8 cellular contexts compared by ENCODE assay signal in genomic region chr3:52299815-52300611, GRCh38. TPM values are rescaled to one million over a fixed set of nuclear protein-coding genes. Genes with fewer than 3 reads are reported as not detected.
DNase-seq lines count a peak whose midpoint lies in the region; ATAC-seq, FAIRE-seq and TF ChIP-seq lines count a peak whose summit lies in the region.

No MANE protein-coding gene starts in this region.

- no peak for DNase-seq in AG10803 (ENCODE audit: low read depth)
- peak; percentile 69 for DNase-seq in H54 (ENCODE audit: insufficient read length, low spot score)
- DNase-seq in upper lobe of left lung: peak in 1 of 2 donors; percentile 73
- no peak for DNase-seq in RPMI8226
- no peak for DNase-seq in activated CD8-positive, alpha-beta memory T cell treated with anti-CD3 and anti-CD28 coated beads, Interleukin-2, amount 10 ng/mL, durations not matched to agents 7 days and 5 days

- FAIRE-seq in H54 (lab: Jason Lieb, UNC): peak; percentile 69

- H3K4me1 ChIP-seq in iPS-20b (ENCODE audit: insufficient read depth, low read length): peaks cover 5% of the 10 kb centered on the region; the same call in 1 of the 2 replicates
- H3K4me1 ChIP-seq in upper lobe of left lung: peaks cover 9 to 24% (median 22%) of the 10 kb centered on the region in 4 donors

- H3K9me3 ChIP-seq in iPS-20b (ENCODE audit: insufficient read depth, low read depth, low read length) (no peaks in the 10 kb centered on the region), upper lobe of left lung (no peaks in the 10 kb centered on the region)

- H3K27me3 Mint-ChIP-seq in activated CD8-positive, alpha-beta memory T cell treated with anti-CD3 and anti-CD28 coated beads, Interleukin-2, amount 10 ng/mL, durations not matched to agents 7 days and 5 days: no peaks in the 10 kb centered on the region

- ATAC-seq in upper lobe of left lung (ENCODE audit: low FRiP score in 2 of 2): peak; percentile 48 to 54
- ATAC-seq in activated CD8-positive, alpha-beta memory T cell treated with anti-CD3 and anti-CD28 coated beads, Interleukin-2, amount 10 ng/mL, durations not matched to agents 7 days and 5 days: no peak
- no peak for ATAC-seq in HG03097 (IDR thresholded peaks at IDR 0.05; ENCODE audit: low FRiP score, unreplicated experiment)

- no peak overlapping the region for H3K4me3 ChIP-seq in AG10803 (ENCODE audit: low read length)
- H3K4me3 ChIP-seq in iPS-20b (ENCODE audit: low read length): peak overlapping the region; percentile 50; the same call in 1 of the 2 replicates
- peak overlapping the region in 1 of 4 donors; percentile 15 for H3K4me3 ChIP-seq in upper lobe of left lung

- H3K27ac Mint-ChIP-seq in activated CD8-positive, alpha-beta memory T cell treated with anti-CD3 and anti-CD28 coated beads, Interleukin-2, amount 10 ng/mL, durations not matched to agents 7 days and 5 days: no peak overlapping the region

- CTCF ChIA-PET in activated CD8-positive, alpha-beta memory T cell treated with anti-CD3 and anti-CD28 coated beads, Interleukin-2, amount 10 ng/mL, durations not matched to agents 7 days and 5 days (lab: Charles Lee): interaction anchor here (0.9 to 1.3 kb wide), 2 partner anchors 39 kb away, joined by 3 to 5 read pairs; no protein-coding TSS in a partner anchor

- H3K4me3 Mint-ChIP-seq in activated CD8-positive, alpha-beta memory T cell treated with anti-CD3 and anti-CD28 coated beads, Interleukin-2, amount 10 ng/mL, durations not matched to agents 7 days and 5 days: no peak overlapping the region

- H3K27ac ChIP-seq in VCaP (peak overlapping the region; percentile 41; the same call in 1 of the 2 replicates), iPS-20b (ENCODE audit: low read length) (no peak overlapping the region), upper lobe of left lung (peak overlapping the region in 2 of 4 donors; percentile 11 to 25)

- TF ChIP-seq CTCF in AG10803 (conservative IDR thresholded peaks at IDR 0.05; ENCODE audit: low read length) (peak; percentile 31), VCaP (conservative IDR thresholded peaks at IDR 0.05) (peak; percentile 68), upper lobe of left lung (IDR thresholded peaks at IDR 0.05) (peak in 3 of 6 experiments; percentile 13 to 37 (median 35))

- WGBS in upper lobe of left lung, 2 donors: 28 to 42% methylated on average over 7 to 14 of the region's 14 CpGs

- H3K36me3 Mint-ChIP-seq in activated CD8-positive, alpha-beta memory T cell treated with anti-CD3 and anti-CD28 coated beads, Interleukin-2, amount 10 ng/mL, durations not matched to agents 7 days and 5 days: no peaks in the 10 kb centered on the region

- H3K27me3 ChIP-seq in iPS-20b (ENCODE audit: insufficient read depth, low read length) (peaks cover 22% of the 10 kb centered on the region), upper lobe of left lung (no peaks in the 10 kb centered on the region)

- H3K9me3 Mint-ChIP-seq in activated CD8-positive, alpha-beta memory T cell treated with anti-CD3 and anti-CD28 coated beads, Interleukin-2, amount 10 ng/mL, durations not matched to agents 7 days and 5 days (ENCODE audit: low read depth): no peaks in the 10 kb centered on the region

- H3K36me3 ChIP-seq in iPS-20b (ENCODE audit: insufficient read depth, low read depth, low read length) (no peaks in the 10 kb centered on the region), upper lobe of left lung (peaks cover 0 to 6% (median 2%) of the 10 kb centered on the region in 4 donors)

- no peak for TF ChIP-seq EP300 in upper lobe of left lung (IDR thresholded peaks at IDR 0.05)

- H3K9ac ChIP-seq in iPS-20b (ENCODE audit: low read depth, low read length): peak overlapping the region; percentile 17; the same call in 1 of the 2 replicates

- no peak for TF ChIP-seq POLR2A in H54 (IDR thresholded peaks at IDR 0.05; ENCODE audit: low read depth, low read length)
- TF ChIP-seq POLR2A in upper lobe of left lung (IDR thresholded peaks at IDR 0.05): no peak

- no peaks in the 10 kb centered on the region for H3K4me1 Mint-ChIP-seq in activated CD8-positive, alpha-beta memory T cell treated with anti-CD3 and anti-CD28 coated beads, Interleukin-2, amount 10 ng/mL, durations not matched to agents 7 days and 5 days

RNA-seq across cellular contexts. Expression of gene GLYCTK, which starts 12.4 kb away (rescaled TPM):
- total RNA-seq in upper lobe of left lung: 10 to 100 TPM in 5 of 6 donors, 1 to 10 TPM in 1; 5.5 to 21.0 (median 15.8) TPM
- total RNA-seq in activated CD8-positive, alpha-beta memory T cell treated with anti-CD3 and anti-CD28 coated beads, Interleukin-2, amount 10 ng/mL, durations not matched to agents 7 days and 5 days: 10 to 100 TPM; 23.2 to 29.4 TPM

RNA-seq across cellular contexts. Expression of gene DNAH1, which starts 16.1 kb away (rescaled TPM):
- 10 to 100 TPM; 10.8 to 67.1 (median 22.4) TPM for total RNA-seq in upper lobe of left lung
- total RNA-seq in activated CD8-positive, alpha-beta memory T cell treated with anti-CD3 and anti-CD28 coated beads, Interleukin-2, amount 10 ng/mL, durations not matched to agents 7 days and 5 days: 10 to 100 TPM; 13.9 to 26.5 TPM

RNA-seq across cellular contexts. Expression of gene WDR82, which starts 21.6 kb away (rescaled TPM):
- total RNA-seq in upper lobe of left lung: 10 to 100 TPM; 23.0 to 63.6 (median 46.8) TPM
- total RNA-seq in activated CD8-positive, alpha-beta memory T cell treated with anti-CD3 and anti-CD28 coated beads, Interleukin-2, amount 10 ng/mL, durations not matched to agents 7 days and 5 days: 100 to 1,000 TPM; 114 to 132 TPM

RNA-seq across cellular contexts. Expression of gene PPM1M, which starts 54.5 kb away (rescaled TPM):
- total RNA-seq in upper lobe of left lung: 10 to 100 TPM; 18.7 to 68.1 (median 47.8) TPM
- total RNA-seq in activated CD8-positive, alpha-beta memory T cell treated with anti-CD3 and anti-CD28 coated beads, Interleukin-2, amount 10 ng/mL, durations not matched to agents 7 days and 5 days: 10 to 100 TPM; 91.1 to 94.1 TPM

Comparison
In these comparisons a context has a peak if more than half of its experiments do, and no peak if none do; other contexts are left out.
1. ATAC-seq: peak in upper lobe of left lung (2 of 2); none in activated CD8-positive, alpha-beta memory T cell treated with anti-CD3 and anti-CD28 coated beads, Interleukin-2, amount 10 ng/mL, durations not matched to agents 7 days and 5 days (single experiment) and HG03097 (single experiment).